ENCODE assay signal across 14 cellular contexts in genomic region chr14:97539389-97539786, GRCh38.
DNase-seq lines count a peak whose midpoint lies in the region; ATAC-seq and TF ChIP-seq lines count a peak whose summit lies in the region.
"Had no signal": no experiment of that assay in that cellular context is flagged by ENCODE, and none has a peak within 500 bp of the region (broad histone marks: within the 10 kb centered on the region; RNA-seq: fewer than 3 reads in every experiment).

No MANE protein-coding gene starts in this region.

- no peak overlapping the region for H3K27ac ChIP-seq in breast epithelium
- H3K27ac ChIP-seq: A549, C4-2B had no signal

- no peak for ATAC-seq in T-helper 17 cell
- ATAC-seq in left colon: peak; percentile 41
- ATAC-seq: A549, GM12878 had no signal

- H3K36me3 Mint-ChIP-seq in MCF 10A (ENCODE audit: insufficient read depth, unreplicated experiment) (no peaks in the 10 kb centered on the region), T-helper 17 cell (ENCODE audit: low read depth) (no peaks in the 10 kb centered on the region)
- H3K36me3 Mint-ChIP-seq: CD4-positive, alpha-beta memory T cell had no signal

- no TSS peak for BruUV-seq in MCF 10A (replicated peaks; lab: Mats Ljungman, UMichigan)

- intact Hi-C loops in MCF 10A (cut with micrococcal nuclease): no loop called here
- intact Hi-C loops in breast epithelium (cut with DNase I; ENCODE audit: low total_unique reads): no loop called here
- intact Hi-C loops in left colon (cut with DNase I, micrococcal nuclease): no loop called here

- H3K4me1 Mint-ChIP-seq in MCF 10A (ENCODE audit: insufficient read depth, unreplicated experiment) (no peaks in the 10 kb centered on the region), T-helper 17 cell (peaks cover 15% of the 10 kb centered on the region)

- POLR2A ChIA-PET in MCF 10A (lab: Yijun Ruan, JAX): no interaction called here

- no peak for TF ChIP-seq POLR2A in breast epithelium (IDR thresholded peaks at IDR 0.05)

- H3K9me3 Mint-ChIP-seq in MCF 10A (ENCODE audit: unreplicated experiment): peaks cover 7% of the 10 kb centered on the region

- H3K27me3 ChIP-seq in breast epithelium: no peaks in the 10 kb centered on the region
- H3K27me3 ChIP-seq: BE2C had no signal

- peak; percentile 8 for DNase-seq in MCF 10A (ENCODE audit: unreplicated experiment)
- DNase-seq in breast epithelium (ENCODE audit: low spot score in 2 of 2): no peak
- no peak for DNase-seq in T-helper 17 cell
- peak in 1 of 2 donors; percentile 12 for DNase-seq in left colon
- DNase-seq in mesenteric fat pad (ENCODE audit: low spot score): no peak
- DNase-seq in NOMO-1 treated with DMSO at 0.1 percent for 48 hours (lab: John Stamatoyannopoulos, UW; ENCODE audit: unreplicated experiment): no peak
- DNase-seq: BE2C, DMS79, HCEC 1CT, HFFc6 had no signal

- no peaks in the 10 kb centered on the region for H3K27me3 Mint-ChIP-seq in MCF 10A (ENCODE audit: insufficient read depth, unreplicated experiment)
- H3K27me3 Mint-ChIP-seq in T-helper 17 cell: no peaks in the 10 kb centered on the region
- H3K27me3 Mint-ChIP-seq: CD4-positive, alpha-beta memory T cell had no signal

- H3K36me3 ChIP-seq in breast epithelium: no peaks in the 10 kb centered on the region
- H3K36me3 ChIP-seq: BE2C had no signal

- no peak for TF ChIP-seq CTCF in MCF 10A (IDR thresholded peaks at IDR 0.05; ENCODE audit: unreplicated experiment)
- no peak for TF ChIP-seq CTCF in breast epithelium (IDR thresholded peaks at IDR 0.05)

- H3K9me3 ChIP-seq in breast epithelium (no peaks in the 10 kb centered on the region), T-helper 17 cell (ENCODE audit: control insufficient read depth, low read length, poor library complexity, severe bottlenecking) (no peaks in the 10 kb centered on the region)
- H3K9me3 ChIP-seq: A549, BE2C had no signal

- CTCF ChIA-PET in MCF 10A (lab: Yijun Ruan, JAX): interaction anchor here (0.5 kb wide), 1 partner anchor 1735 kb away, joined by 3 read pairs; no protein-coding TSS in a partner anchor

- H3K4me3 ChIP-seq in breast epithelium: no peak overlapping the region
- H3K4me3 ChIP-seq: A549, GM12878 had no signal

- no peak overlapping the region for H3K27ac Mint-ChIP-seq in MCF 10A (ENCODE audit: low read depth, unreplicated experiment)
- peak overlapping the region; percentile 47 for H3K27ac Mint-ChIP-seq in T-helper 17 cell
- H3K27ac Mint-ChIP-seq: HFFc6 had no signal

- no peaks in the 10 kb centered on the region for H3K4me1 ChIP-seq in breast epithelium
- H3K4me1 ChIP-seq: A549, BE2C had no signal

- H3K4me3 Mint-ChIP-seq in MCF 10A (ENCODE audit: unreplicated experiment) (no peak overlapping the region), T-helper 17 cell (no peak overlapping the region)
- H3K4me3 Mint-ChIP-seq: HFFc6 had no signal
